In the genomic region with DNA sequence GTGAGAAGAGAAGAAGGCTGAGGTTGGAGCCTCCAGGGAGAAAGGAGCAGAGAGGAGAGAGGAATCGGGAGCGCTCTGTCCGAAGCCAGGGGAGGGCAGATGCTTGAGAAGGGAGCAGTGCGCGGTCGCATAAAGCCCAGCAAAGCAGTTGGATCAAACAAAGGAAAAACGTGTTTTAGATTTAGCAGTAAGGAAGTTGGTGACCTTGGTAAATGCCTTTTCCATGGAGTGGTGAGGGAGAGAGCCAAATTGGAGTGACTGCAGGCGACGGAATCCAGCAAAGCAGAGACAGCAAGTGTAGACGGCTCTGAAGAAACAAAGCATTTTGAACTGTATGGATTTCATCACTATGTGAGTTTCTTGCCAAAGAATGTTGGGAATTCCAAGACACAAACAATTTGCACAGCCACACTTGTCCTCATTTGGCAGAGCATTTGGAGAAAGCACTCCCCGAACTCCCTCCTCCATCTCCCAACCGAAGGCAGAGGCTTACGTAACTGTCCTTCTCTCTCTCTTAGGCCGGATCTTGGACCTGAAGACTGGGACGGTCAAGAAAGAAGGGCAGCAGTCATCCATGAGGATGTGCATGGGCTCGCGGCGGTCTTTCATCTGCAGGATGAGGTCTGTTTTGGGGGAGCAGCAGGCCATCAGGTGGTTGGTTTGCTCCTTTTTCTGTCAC, we compare ENCODE assay signal across 17 cellular contexts.
DNase-seq lines count a peak whose midpoint lies in the region; ATAC-seq, FAIRE-seq and TF ChIP-seq lines count a peak whose summit lies in the region.
"Had no signal": no experiment of that assay in that cellular context is flagged by ENCODE, and none has a peak within 500 bp of the region (broad histone marks: within the 10 kb centered on the region; RNA-seq: fewer than 3 reads in every experiment).

No MANE protein-coding gene starts in this region.

- intact Hi-C loops in pancreas (cut with DNase I) = no loop called here
- intact Hi-C loops in CD4-positive, alpha-beta memory T cell (cut with micrococcal nuclease) = no loop called here

- DNase-seq in EL (peak; percentile 95), fibroblast of mammary gland (ENCODE audit: low read depth) (peak; percentile 87), pancreas (no peak), DMS114 treated with DMSO at 0.1 percent for 48 hours (lab: John Stamatoyannopoulos, UW; ENCODE audit: unreplicated experiment) (no peak)
- no peak for DNase-seq in CD4-positive, alpha-beta memory T cell
- DNase-seq in stimulated activated CD4-positive, alpha-beta T cell treated with anti-CD3 and anti-CD28 coated beads, Interleukin-12 subunit alpha, Interleukin-12 subunit beta, amount 100 ng/mL, for 4 hours = no peak
- DNase-seq: activated naive CD4-positive, alpha-beta T cell treated with anti-CD3 and anti-CD28 coated beads, Interleukin-2, amount 10 ng/mL, durations not matched to agents 7 days and 5 days; foreskin keratinocyte; NCI-H1105 treated with DMSO at 0.1 percent for 48 hours; OCI-M1; stimulated activated CD4-positive, alpha-beta T cell treated with anti-CD3 and anti-CD28 coated beads, Interleukin-4, amount 100 ng/mL, for 24 hours; stimulated activated naive B cell treated with anti-CD40 and anti-IgM and Interleukin-4, amounts not matched to agents 10 μg/mL and 1 μg/mL and 100 μg/mL, for 72 hours; WERI-Rb-1 had no signal

- no peaks in the 10 kb centered on the region for H3K36me3 ChIP-seq in pancreas
- H3K36me3 ChIP-seq in CD4-positive, alpha-beta memory T cell (ENCODE audit: insufficient read depth, low read length) = no peaks in the 10 kb centered on the region
- H3K36me3 ChIP-seq: WERI-Rb-1 had no signal

- H3K4me3 Mint-ChIP-seq in CD4-positive, alpha-beta memory T cell = no peak overlapping the region
- H3K4me3 Mint-ChIP-seq: activated naive CD4-positive, alpha-beta T cell treated with anti-CD3 and anti-CD28 coated beads, Interleukin-2, amount 10 ng/mL, durations not matched to agents 7 days and 5 days; stimulated activated naive B cell treated with anti-CD40 and anti-IgM and Interleukin-4, amounts not matched to agents 10 μg/mL and 1 μg/mL and 100 μg/mL, for 72 hours had no signal

- H3K4me1 ChIP-seq in pancreas = no peaks in the 10 kb centered on the region
- no peaks in the 10 kb centered on the region for H3K4me1 ChIP-seq in CD4-positive, alpha-beta memory T cell (ENCODE audit: insufficient read depth, low read length)
- H3K4me1 ChIP-seq: foreskin keratinocyte had no signal

- H3K27me3 ChIP-seq in pancreas = no peaks in the 10 kb centered on the region
- no peaks in the 10 kb centered on the region for H3K27me3 ChIP-seq in CD4-positive, alpha-beta memory T cell (ENCODE audit: insufficient read depth, low read length)
- H3K27me3 ChIP-seq: foreskin keratinocyte had no signal

- H3K9me3 Mint-ChIP-seq in CD4-positive, alpha-beta memory T cell = peaks cover 0 to 12% (median 0%) of the 10 kb centered on the region in 8 donors
- H3K9me3 Mint-ChIP-seq: activated naive CD4-positive, alpha-beta T cell treated with anti-CD3 and anti-CD28 coated beads, Interleukin-2, amount 10 ng/mL, durations not matched to agents 7 days and 5 days; stimulated activated naive B cell treated with anti-CD40 and anti-IgM and Interleukin-4, amounts not matched to agents 10 μg/mL and 1 μg/mL and 100 μg/mL, for 72 hours had no signal

- peaks cover 3 to 9% of the 10 kb centered on the region in 2 donors for H3K27me3 Mint-ChIP-seq in CD4-positive, alpha-beta memory T cell

- POLR2A ChIA-PET in CD4-positive, alpha-beta memory T cell (lab: Charles Lee; ENCODE audit: partially characterized antibody) = no interaction called here

- TF ChIP-seq CTCF in fibroblast of mammary gland (conservative IDR thresholded peaks at IDR 0.05; ENCODE audit: control insufficient read depth, insufficient read depth, low read depth, low read length) = no peak
- TF ChIP-seq CTCF in pancreas (IDR thresholded peaks at IDR 0.05) = no peak

- no peak overlapping the region for H3K27ac Mint-ChIP-seq in CD4-positive, alpha-beta memory T cell
- H3K27ac Mint-ChIP-seq: activated naive CD4-positive, alpha-beta T cell treated with anti-CD3 and anti-CD28 coated beads, Interleukin-2, amount 10 ng/mL, durations not matched to agents 7 days and 5 days; stimulated activated naive B cell treated with anti-CD40 and anti-IgM and Interleukin-4, amounts not matched to agents 10 μg/mL and 1 μg/mL and 100 μg/mL, for 72 hours had no signal

- H3K4me3 ChIP-seq in fibroblast of mammary gland (ENCODE audit: control insufficient read depth, low read depth, low read length) = no peak overlapping the region
- H3K4me3 ChIP-seq in pancreas = no peak overlapping the region
- H3K4me3 ChIP-seq in CD4-positive, alpha-beta memory T cell (ENCODE audit: low read length in 2 of 2) = no peak overlapping the region

- WGBS in pancreas, 2 donors = 82% methylated on average over 18 of the region's 18 CpGs

- FAIRE-seq in pancreas (lab: Jason Lieb, UNC) = no peak
- FAIRE-seq: colon had no signal

- peak; percentile 83 for ATAC-seq in SK-N-SH treated with all-trans-retinoic acid at 6 μM for 48 hours
- ATAC-seq in pancreas = peak in 3 of 4 donors; percentile 31 to 61 (median 36)
- no peak for ATAC-seq in GM21723 (IDR thresholded peaks at IDR 0.05; ENCODE audit: unreplicated experiment)
- ATAC-seq: foreskin keratinocyte; HCT116; stimulated activated naive B cell treated with anti-CD40 and anti-IgM and Interleukin-4, amounts not matched to agents 10 μg/mL and 1 μg/mL and 100 μg/mL, for 72 hours had no signal

- no peak overlapping the region for H3K27ac ChIP-seq in pancreas
- no peak overlapping the region for H3K27ac ChIP-seq in CD4-positive, alpha-beta memory T cell (ENCODE audit: low read depth, low read length)
- H3K27ac ChIP-seq: foreskin keratinocyte, WERI-Rb-1 had no signal

- H3K4me1 Mint-ChIP-seq in CD4-positive, alpha-beta memory T cell = no peaks in the 10 kb centered on the region
- H3K4me1 Mint-ChIP-seq: activated naive CD4-positive, alpha-beta T cell treated with anti-CD3 and anti-CD28 coated beads, Interleukin-2, amount 10 ng/mL, durations not matched to agents 7 days and 5 days had no signal

- CTCF ChIA-PET in CD4-positive, alpha-beta memory T cell (lab: Charles Lee; ENCODE audit: partially characterized antibody) = no interaction called here

- H3K36me3 Mint-ChIP-seq in CD4-positive, alpha-beta memory T cell = no peaks in the 10 kb centered on the region
- H3K36me3 Mint-ChIP-seq: activated naive CD4-positive, alpha-beta T cell treated with anti-CD3 and anti-CD28 coated beads, Interleukin-2, amount 10 ng/mL, durations not matched to agents 7 days and 5 days; stimulated activated naive B cell treated with anti-CD40 and anti-IgM and Interleukin-4, amounts not matched to agents 10 μg/mL and 1 μg/mL and 100 μg/mL, for 72 hours had no signal

- no peaks in the 10 kb centered on the region for H3K9me3 ChIP-seq in pancreas
- no peaks in the 10 kb centered on the region for H3K9me3 ChIP-seq in CD4-positive, alpha-beta memory T cell (ENCODE audit: control insufficient read depth in 1 of 2, low read length in 2 of 2)

TF ChIP-seq in SK-N-SH treated with all-trans-retinoic acid at 6 μM for 48 hours, 23 proteins besides CTCF, POLR2A, EP300 and RAD21:
- no peak for TF ChIP-seq GLIS3 (CRISPR knock-in tag; IDR thresholded peaks at IDR 0.05)
- peak; percentile 31 for TF ChIP-seq ISL1 (CRISPR knock-in tag; IDR thresholded peaks at IDR 0.05)

Comparison
In these comparisons a context has a peak if more than half of its experiments do, and no peak if none do; other contexts are left out.
1. DNase-seq: peak in EL (single experiment) and fibroblast of mammary gland (single experiment); none in pancreas (0 of 6), CD4-positive, alpha-beta memory T cell (0 of 5), stimulated activated CD4-positive, alpha-beta T cell treated with anti-CD3 and anti-CD28 coated beads, Interleukin-12 subunit alpha, Interleukin-12 subunit beta, amount 100 ng/mL, for 4 hours (single experiment) and DMS114 treated with DMSO at 0.1 percent for 48 hours (single experiment).